ENCODE assay signal across 1 cellular context in the genomic region with DNA sequence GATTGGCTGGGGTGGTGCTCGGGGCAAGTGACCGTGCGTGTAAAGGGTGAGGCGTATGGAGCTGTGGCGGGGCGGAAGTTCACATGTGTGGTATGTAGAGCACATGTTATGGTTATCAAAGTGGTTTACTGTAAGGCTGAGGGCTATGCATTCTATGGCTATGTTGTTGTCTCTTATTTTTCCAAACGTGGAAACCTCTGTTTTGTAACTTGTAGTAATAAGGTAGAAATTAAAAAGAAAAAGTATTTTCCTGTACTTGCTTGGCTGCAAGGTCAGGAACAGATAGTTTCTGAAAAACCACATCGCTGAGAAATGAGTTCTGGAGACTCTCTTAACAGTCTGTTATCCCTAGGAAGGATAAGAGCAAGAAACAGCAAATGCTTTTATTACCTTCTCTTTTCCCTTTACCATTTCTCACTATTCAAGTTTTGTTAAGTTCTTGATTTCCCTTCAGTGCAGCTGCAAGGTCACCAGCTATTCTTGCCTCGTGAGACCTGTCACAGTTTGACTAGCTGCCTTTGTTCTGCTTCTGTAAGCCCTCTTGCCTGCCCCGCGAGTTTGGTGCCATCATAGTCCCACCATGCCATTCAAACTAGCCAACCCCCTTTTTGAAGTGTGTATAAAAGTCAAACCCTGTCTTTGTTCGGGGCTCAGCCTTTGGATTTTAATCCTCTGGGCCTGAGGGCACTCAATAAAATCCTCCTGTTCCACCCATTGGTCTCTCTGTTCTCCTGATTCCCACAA.
TF ChIP-seq lines count a peak whose summit lies in the region.

No MANE protein-coding gene starts in this region.

TF ChIP-seq in HepG2, 621 proteins besides CTCF, POLR2A, EP300 and RAD21 (continued from another document and continues in another):
- TF ChIP-seq ZNF484 (CRISPR knock-in tag; IDR thresholded peaks at IDR 0.05; ENCODE audit: borderline replicate concordance, low read depth) (no peak), ARID2 (CRISPR knock-in tag; IDR thresholded peaks at IDR 0.05; ENCODE audit: borderline replicate concordance) (no peak; the same call in 1 of the 2 replicates), ZSCAN29 (CRISPR knock-in tag; conservative IDR thresholded peaks at IDR 0.05) (no peak), SKI (IDR thresholded peaks at IDR 0.05; ENCODE audit: partially characterized antibody) (no peak), MIER3 (CRISPR knock-in tag; IDR thresholded peaks at IDR 0.05; ENCODE audit: borderline replicate concordance) (peak; percentile 67; the same call in 1 of the 2 replicates), DMAP1 (CRISPR knock-in tag; IDR thresholded peaks at IDR 0.05) (peak; percentile 86), HES4 (CRISPR knock-in tag; IDR thresholded peaks at IDR 0.05; ENCODE audit: borderline replicate concordance) (no peak), NCOR1 (IDR thresholded peaks at IDR 0.05; ENCODE audit: borderline replicate concordance, low read length) (no peak), ELF3 (CRISPR knock-in tag; IDR thresholded peaks at IDR 0.05) (peak; percentile 78), HNF4G (IDR thresholded peaks at IDR 0.05; ENCODE audit: borderline replicate concordance, low read depth, low read length) (no peak; the same call in 1 of the 2 replicates), HNF4G (CRISPR knock-in tag; IDR thresholded peaks at IDR 0.05; ENCODE audit: borderline replicate concordance, low read depth) (no peak), MED1 (CRISPR knock-in tag; IDR thresholded peaks at IDR 0.05) (peak; percentile 98), ISX (CRISPR knock-in tag; conservative IDR thresholded peaks at IDR 0.05) (0 out of 2 replicates have a peak, but pooled peaks have one; percentile 54), ZFP1 (CRISPR knock-in tag; IDR thresholded peaks at IDR 0.05) (no peak; the same call in 1 of the 2 replicates), ZNF3 (CRISPR knock-in tag; IDR thresholded peaks at IDR 0.05) (no peak), KLF6 (CRISPR knock-in tag; IDR thresholded peaks at IDR 0.05) (no peak; the same call in 1 of the 2 replicates), MED8 (CRISPR knock-in tag; IDR thresholded peaks at IDR 0.05; ENCODE audit: insufficient replicate concordance) (peak; percentile 98), KLF12 (CRISPR knock-in tag; IDR thresholded peaks at IDR 0.05; ENCODE audit: borderline replicate concordance) (0 out of 2 replicates have a peak, but pooled peaks have one; percentile 22)
- TF ChIP-seq, protein P1, sequence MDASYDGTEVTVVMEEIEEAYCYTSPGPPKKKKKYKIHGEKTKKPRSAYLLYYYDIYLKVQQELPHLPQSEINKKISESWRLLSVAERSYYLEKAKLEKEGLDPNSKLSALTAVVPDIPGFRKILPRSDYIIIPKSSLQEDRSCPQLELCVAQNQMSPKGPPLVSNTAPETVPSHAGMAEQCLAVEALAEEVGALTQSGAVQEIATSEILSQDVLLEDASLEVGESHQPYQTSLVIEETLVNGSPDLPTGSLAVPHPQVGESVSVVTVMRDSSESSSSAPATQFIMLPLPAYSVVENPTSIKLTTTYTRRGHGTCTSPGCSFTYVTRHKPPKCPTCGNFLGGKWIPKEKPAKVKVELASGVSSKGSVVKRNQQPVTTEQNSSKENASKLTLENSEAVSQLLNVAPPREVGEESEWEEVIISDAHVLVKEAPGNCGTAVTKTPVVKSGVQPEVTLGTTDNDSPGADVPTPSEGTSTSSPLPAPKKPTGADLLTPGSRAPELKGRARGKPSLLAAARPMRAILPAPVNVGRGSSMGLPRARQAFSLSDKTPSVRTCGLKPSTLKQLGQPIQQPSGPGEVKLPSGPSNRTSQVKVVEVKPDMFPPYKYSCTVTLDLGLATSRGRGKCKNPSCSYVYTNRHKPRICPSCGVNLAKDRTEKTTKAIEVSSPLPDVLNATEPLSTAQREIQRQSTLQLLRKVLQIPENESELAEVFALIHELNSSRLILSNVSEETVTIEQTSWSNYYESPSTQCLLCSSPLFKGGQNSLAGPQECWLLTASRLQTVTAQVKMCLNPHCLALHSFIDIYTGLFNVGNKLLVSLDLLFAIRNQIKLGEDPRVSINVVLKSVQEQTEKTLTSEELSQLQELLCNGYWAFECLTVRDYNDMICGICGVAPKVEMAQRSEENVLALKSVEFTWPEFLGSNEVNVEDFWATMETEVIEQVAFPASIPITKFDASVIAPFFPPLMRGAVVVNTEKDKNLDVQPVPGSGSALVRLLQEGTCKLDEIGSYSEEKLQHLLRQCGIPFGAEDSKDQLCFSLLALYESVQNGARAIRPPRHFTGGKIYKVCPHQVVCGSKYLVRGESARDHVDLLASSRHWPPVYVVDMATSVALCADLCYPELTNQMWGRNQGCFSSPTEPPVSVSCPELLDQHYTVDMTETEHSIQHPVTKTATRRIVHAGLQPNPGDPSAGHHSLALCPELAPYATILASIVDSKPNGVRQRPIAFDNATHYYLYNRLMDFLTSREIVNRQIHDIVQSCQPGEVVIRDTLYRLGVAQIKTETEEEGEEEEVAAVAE (CRISPR knock-in tag; IDR thresholded peaks at IDR 0.05; ENCODE audit: borderline replicate concordance), result 0 out of 2 replicates have a peak, but pooled peaks have one; percentile 65
- TF ChIP-seq, protein P2, sequence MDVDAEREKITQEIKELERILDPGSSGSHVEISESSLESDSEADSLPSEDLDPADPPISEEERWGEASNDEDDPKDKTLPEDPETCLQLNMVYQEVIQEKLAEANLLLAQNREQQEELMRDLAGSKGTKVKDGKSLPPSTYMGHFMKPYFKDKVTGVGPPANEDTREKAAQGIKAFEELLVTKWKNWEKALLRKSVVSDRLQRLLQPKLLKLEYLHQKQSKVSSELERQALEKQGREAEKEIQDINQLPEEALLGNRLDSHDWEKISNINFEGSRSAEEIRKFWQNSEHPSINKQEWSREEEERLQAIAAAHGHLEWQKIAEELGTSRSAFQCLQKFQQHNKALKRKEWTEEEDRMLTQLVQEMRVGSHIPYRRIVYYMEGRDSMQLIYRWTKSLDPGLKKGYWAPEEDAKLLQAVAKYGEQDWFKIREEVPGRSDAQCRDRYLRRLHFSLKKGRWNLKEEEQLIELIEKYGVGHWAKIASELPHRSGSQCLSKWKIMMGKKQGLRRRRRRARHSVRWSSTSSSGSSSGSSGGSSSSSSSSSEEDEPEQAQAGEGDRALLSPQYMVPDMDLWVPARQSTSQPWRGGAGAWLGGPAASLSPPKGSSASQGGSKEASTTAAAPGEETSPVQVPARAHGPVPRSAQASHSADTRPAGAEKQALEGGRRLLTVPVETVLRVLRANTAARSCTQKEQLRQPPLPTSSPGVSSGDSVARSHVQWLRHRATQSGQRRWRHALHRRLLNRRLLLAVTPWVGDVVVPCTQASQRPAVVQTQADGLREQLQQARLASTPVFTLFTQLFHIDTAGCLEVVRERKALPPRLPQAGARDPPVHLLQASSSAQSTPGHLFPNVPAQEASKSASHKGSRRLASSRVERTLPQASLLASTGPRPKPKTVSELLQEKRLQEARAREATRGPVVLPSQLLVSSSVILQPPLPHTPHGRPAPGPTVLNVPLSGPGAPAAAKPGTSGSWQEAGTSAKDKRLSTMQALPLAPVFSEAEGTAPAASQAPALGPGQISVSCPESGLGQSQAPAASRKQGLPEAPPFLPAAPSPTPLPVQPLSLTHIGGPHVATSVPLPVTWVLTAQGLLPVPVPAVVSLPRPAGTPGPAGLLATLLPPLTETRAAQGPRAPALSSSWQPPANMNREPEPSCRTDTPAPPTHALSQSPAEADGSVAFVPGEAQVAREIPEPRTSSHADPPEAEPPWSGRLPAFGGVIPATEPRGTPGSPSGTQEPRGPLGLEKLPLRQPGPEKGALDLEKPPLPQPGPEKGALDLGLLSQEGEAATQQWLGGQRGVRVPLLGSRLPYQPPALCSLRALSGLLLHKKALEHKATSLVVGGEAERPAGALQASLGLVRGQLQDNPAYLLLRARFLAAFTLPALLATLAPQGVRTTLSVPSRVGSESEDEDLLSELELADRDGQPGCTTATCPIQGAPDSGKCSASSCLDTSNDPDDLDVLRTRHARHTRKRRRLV (CRISPR knock-in tag; IDR thresholded peaks at IDR 0.05), result peak; percentile 100
- TF ChIP-seq, protein P3, sequence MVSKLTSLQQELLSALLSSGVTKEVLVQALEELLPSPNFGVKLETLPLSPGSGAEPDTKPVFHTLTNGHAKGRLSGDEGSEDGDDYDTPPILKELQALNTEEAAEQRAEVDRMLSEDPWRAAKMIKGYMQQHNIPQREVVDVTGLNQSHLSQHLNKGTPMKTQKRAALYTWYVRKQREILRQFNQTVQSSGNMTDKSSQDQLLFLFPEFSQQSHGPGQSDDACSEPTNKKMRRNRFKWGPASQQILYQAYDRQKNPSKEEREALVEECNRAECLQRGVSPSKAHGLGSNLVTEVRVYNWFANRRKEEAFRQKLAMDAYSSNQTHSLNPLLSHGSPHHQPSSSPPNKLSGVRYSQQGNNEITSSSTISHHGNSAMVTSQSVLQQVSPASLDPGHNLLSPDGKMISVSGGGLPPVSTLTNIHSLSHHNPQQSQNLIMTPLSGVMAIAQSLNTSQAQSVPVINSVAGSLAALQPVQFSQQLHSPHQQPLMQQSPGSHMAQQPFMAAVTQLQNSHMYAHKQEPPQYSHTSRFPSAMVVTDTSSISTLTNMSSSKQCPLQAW (CRISPR knock-in tag; IDR thresholded peaks at IDR 0.05), result no peak
- TF ChIP-seq, protein P4, sequence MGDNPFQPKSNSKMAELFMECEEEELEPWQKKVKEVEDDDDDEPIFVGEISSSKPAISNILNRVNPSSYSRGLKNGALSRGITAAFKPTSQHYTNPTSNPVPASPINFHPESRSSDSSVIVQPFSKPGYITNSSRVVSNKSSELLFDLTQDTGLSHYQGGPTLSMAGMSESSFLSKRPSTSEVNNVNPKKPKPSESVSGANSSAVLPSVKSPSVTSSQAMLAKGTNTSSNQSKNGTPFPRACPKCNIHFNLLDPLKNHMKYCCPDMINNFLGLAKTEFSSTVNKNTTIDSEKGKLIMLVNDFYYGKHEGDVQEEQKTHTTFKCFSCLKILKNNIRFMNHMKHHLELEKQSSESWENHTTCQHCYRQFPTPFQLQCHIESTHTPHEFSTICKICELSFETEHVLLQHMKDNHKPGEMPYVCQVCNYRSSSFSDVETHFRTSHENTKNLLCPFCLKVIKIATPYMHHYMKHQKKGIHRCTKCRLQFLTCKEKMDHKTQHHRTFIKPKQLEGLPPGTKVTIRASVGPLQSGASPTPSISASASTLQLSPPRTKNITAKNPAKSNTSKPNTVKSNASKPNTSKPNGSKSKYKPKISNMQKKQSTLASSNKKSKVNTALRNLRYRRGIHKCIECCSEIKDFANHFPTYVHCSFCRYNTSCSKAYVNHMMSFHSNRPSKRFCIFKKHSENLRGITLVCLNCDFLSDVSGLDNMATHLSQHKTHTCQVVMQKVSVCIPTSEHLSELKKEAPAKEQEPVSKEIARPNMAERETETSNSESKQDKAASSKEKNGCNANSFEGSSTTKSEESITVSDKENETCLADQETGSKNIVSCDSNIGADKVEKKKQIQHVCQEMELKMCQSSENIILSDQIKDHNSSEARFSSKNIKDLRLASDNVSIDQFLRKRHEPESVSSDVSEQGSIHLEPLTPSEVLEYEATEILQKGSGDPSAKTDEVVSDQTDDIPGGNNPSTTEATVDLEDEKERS (CRISPR knock-in tag; IDR thresholded peaks at IDR 0.05), result 0 out of 2 replicates have a peak, but pooled peaks have one; percentile 47
- TF ChIP-seq, protein P5, sequence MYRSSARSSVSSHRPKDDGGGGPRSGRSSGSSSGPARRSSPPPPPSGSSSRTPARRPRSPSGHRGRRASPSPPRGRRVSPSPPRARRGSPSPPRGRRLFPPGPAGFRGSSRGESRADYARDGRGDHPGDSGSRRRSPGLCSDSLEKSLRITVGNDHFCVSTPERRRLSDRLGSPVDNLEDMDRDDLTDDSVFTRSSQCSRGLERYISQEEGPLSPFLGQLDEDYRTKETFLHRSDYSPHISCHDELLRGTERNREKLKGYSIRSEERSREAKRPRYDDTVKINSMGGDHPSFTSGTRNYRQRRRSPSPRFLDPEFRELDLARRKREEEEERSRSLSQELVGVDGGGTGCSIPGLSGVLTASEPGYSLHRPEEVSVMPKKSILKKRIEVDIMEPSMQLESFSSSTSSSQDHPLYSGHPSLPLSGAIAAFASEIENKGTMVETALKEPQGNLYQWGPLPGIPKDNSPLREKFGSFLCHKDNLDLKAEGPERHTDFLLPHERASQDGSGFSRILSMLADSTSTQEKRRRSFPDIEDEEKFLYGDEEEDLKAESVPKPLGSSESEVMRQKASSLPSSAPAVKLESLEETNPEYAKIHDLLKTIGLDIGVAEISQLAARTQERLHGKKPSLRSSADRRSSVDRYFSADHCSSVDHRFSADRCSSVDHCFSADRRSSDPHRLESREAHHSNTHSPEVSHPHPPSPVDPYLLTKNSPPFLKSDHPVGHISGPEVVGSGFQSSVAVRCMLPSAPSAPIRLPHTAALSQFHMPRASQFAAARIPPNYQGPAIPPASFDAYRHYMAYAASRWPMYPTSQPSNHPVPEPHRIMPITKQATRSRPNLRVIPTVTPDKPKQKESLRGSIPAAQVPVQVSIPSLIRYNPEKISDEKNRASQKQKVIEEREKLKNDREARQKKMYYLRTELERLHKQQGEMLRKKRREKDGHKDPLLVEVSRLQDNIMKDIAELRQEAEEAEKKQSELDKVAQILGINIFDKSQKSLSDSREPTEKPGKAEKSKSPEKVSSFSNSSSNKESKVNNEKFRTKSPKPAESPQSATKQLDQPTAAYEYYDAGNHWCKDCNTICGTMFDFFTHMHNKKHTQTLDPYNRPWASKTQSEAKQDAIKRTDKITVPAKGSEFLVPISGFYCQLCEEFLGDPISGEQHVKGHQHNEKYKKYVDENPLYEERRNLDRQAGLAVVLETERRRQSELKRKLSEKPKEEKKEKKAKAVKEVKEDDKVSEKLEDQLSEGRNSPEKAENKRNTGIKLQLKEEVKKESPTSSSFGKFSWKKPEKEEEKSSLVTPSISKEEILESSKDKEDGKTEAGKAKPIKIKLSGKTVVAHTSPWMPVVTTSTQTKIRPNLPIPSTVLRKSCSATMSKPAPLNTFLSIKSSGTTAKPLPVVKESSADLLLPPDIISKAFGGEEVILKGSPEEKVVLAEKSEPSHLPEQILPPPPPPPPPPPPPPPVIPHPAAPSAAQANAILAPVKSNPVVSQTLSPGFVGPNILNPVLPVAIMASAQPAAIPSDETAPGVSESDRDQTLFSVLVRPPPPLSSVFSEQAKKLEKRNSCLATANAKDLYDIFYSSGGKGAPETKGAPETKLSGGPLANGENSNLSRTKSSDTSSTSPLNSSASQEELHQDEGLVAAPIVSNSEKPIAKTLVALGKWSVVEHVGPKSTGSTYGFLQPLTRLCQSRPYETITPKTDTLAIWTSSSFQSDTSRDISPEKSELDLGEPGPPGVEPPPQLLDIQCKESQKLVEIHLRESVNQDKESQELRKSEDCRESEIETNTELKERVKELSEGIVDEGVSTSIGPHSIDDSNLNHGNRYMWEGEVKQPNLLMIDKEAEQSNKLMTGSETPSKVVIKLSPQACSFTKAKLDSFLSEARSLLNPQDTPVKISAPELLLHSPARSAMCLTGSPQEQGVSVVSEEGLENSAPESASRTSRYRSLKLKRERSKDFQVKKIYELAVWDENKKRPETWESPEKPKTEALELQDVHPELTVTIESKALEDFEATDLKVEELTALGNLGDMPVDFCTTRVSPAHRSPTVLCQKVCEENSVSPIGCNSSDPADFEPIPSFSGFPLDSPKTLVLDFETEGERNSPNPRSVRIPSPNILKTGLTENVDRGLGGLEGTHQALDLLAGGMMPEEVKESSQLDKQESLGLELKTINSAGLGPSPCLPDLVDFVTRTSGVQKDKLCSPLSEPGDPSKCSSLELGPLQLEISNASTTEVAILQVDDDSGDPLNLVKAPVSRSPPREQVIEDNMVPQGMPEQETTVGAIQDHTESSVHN (CRISPR knock-in tag; IDR thresholded peaks at IDR 0.05), result no peak
- TF ChIP-seq, protein P6, sequence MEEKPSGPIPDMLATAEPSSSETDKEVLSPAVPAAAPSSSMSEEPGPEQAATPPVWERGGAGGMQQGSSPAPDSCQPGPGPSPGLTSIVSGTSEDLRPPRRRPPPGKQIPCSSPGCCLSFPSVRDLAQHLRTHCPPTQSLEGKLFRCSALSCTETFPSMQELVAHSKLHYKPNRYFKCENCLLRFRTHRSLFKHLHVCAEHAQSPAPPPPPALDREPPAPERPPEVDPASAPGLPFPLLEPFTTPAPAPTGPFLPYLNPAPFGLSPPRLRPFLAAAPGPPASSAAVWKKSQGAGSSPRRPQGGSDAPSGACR (CRISPR knock-in tag; IDR thresholded peaks at IDR 0.05), result no peak
- TF ChIP-seq, protein P7, sequence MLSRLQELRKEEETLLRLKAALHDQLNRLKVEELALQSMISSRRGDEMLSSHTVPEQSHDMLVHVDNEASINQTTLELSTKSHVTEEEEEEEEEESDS (CRISPR knock-in tag; IDR thresholded peaks at IDR 0.05; ENCODE audit: borderline replicate concordance), result peak; percentile 100
